Comparison of ENCODE assay signal across 2 cellular contexts in the genomic region with DNA sequence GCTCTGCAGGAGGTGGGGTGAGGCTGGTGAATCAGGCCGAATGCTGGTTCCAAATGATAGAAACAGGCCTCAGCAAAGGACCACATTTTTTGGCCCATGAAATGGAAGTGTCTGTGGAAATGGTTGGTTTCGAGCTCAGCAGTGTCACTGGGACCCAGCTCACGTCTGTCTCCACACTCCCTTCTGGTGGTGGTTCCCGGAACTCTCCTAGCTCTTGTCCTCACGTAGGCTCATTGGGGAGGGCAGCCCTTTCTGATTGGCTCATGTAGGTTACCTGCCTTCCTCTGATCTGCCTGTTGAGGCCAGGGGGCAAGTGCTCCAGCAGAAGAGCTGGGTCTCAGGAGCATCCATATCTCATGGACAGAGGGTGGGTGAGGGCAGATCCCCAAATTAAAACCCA.
TF ChIP-seq lines count a peak whose summit lies in the region.

No MANE protein-coding gene starts in this region.

TF ChIP-seq in SK-N-SH, 30 proteins besides CTCF, POLR2A, EP300 and RAD21:
- TF ChIP-seq, protein P1, sequence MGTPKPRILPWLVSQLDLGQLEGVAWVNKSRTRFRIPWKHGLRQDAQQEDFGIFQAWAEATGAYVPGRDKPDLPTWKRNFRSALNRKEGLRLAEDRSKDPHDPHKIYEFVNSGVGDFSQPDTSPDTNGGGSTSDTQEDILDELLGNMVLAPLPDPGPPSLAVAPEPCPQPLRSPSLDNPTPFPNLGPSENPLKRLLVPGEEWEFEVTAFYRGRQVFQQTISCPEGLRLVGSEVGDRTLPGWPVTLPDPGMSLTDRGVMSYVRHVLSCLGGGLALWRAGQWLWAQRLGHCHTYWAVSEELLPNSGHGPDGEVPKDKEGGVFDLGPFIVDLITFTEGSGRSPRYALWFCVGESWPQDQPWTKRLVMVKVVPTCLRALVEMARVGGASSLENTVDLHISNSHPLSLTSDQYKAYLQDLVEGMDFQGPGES (IDR thresholded peaks at IDR 0.05; ENCODE audit: low read depth, low read length): no peak
- TF ChIP-seq RCOR1 (IDR thresholded peaks at IDR 0.05; ENCODE audit: low read length): no peak
- no peak for TF ChIP-seq FOSL2 (IDR thresholded peaks at IDR 0.05; ENCODE audit: borderline replicate concordance, low read depth)
- TF ChIP-seq MEF2A (IDR thresholded peaks at IDR 0.05; ENCODE audit: borderline replicate concordance, low read depth): no peak
- no peak for TF ChIP-seq TAF1 (IDR thresholded peaks at IDR 0.05; ENCODE audit: borderline replicate concordance, low read depth, low read length)
- no peak for TF ChIP-seq USF2 (IDR thresholded peaks at IDR 0.05; ENCODE audit: borderline replicate concordance, low read depth, low read length)
- no peak for TF ChIP-seq FOXM1 (IDR thresholded peaks at IDR 0.05; ENCODE audit: low read depth)
- no peak for TF ChIP-seq SIN3A (IDR thresholded peaks at IDR 0.05; ENCODE audit: borderline replicate concordance, low read depth, low read length)
- TF ChIP-seq NRF1 (IDR thresholded peaks at IDR 0.05; ENCODE audit: low read depth, low read length): no peak
- no peak for TF ChIP-seq USF1 (IDR thresholded peaks at IDR 0.05; ENCODE audit: borderline replicate concordance, low read depth)
- TF ChIP-seq, protein P2, sequence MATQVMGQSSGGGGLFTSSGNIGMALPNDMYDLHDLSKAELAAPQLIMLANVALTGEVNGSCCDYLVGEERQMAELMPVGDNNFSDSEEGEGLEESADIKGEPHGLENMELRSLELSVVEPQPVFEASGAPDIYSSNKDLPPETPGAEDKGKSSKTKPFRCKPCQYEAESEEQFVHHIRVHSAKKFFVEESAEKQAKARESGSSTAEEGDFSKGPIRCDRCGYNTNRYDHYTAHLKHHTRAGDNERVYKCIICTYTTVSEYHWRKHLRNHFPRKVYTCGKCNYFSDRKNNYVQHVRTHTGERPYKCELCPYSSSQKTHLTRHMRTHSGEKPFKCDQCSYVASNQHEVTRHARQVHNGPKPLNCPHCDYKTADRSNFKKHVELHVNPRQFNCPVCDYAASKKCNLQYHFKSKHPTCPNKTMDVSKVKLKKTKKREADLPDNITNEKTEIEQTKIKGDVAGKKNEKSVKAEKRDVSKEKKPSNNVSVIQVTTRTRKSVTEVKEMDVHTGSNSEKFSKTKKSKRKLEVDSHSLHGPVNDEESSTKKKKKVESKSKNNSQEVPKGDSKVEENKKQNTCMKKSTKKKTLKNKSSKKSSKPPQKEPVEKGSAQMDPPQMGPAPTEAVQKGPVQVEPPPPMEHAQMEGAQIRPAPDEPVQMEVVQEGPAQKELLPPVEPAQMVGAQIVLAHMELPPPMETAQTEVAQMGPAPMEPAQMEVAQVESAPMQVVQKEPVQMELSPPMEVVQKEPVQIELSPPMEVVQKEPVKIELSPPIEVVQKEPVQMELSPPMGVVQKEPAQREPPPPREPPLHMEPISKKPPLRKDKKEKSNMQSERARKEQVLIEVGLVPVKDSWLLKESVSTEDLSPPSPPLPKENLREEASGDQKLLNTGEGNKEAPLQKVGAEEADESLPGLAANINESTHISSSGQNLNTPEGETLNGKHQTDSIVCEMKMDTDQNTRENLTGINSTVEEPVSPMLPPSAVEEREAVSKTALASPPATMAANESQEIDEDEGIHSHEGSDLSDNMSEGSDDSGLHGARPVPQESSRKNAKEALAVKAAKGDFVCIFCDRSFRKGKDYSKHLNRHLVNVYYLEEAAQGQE (IDR thresholded peaks at IDR 0.05; ENCODE audit: low read depth, low read length): no peak
- TF ChIP-seq POLR2AphosphoS5 (IDR thresholded peaks at IDR 0.05; ENCODE audit: low read depth, low read length): no peak
- TF ChIP-seq ZBTB33 (IDR thresholded peaks at IDR 0.05; ENCODE audit: borderline replicate concordance, low read depth): no peak
- TF ChIP-seq YY1 (IDR thresholded peaks at IDR 0.05; ENCODE audit: low read depth): no peak
- TF ChIP-seq CHD2 (IDR thresholded peaks at IDR 0.05; ENCODE audit: low read length, partially characterized antibody): no peak
- no peak for TF ChIP-seq EZH2phosphoT487 (IDR thresholded peaks at IDR 0.05; ENCODE audit: borderline replicate concordance, low read depth)
- TF ChIP-seq TEAD4 (IDR thresholded peaks at IDR 0.05; ENCODE audit: borderline replicate concordance, insufficient read depth): no peak
- TF ChIP-seq RXRA (IDR thresholded peaks at IDR 0.05; ENCODE audit: borderline replicate concordance, low read depth): no peak
- no peak for TF ChIP-seq PBX3 (IDR thresholded peaks at IDR 0.05)

TF ChIP-seq in SK-N-SH treated with all-trans-retinoic acid at 6 μM for 48 hours, 23 proteins besides CTCF, POLR2A, EP300 and RAD21:
- TF ChIP-seq ISL1 (CRISPR knock-in tag; IDR thresholded peaks at IDR 0.05) (no peak), TOX (CRISPR knock-in tag; IDR thresholded peaks at IDR 0.05; ENCODE audit: borderline replicate concordance) (no peak), SNAI2 (CRISPR knock-in tag; IDR thresholded peaks at IDR 0.05) (no peak), ZNF565 (CRISPR knock-in tag; conservative IDR thresholded peaks at IDR 0.05; ENCODE audit: low read depth) (no peak)
